ENCODE assay signal across 8 cellular contexts in the genomic region with DNA sequence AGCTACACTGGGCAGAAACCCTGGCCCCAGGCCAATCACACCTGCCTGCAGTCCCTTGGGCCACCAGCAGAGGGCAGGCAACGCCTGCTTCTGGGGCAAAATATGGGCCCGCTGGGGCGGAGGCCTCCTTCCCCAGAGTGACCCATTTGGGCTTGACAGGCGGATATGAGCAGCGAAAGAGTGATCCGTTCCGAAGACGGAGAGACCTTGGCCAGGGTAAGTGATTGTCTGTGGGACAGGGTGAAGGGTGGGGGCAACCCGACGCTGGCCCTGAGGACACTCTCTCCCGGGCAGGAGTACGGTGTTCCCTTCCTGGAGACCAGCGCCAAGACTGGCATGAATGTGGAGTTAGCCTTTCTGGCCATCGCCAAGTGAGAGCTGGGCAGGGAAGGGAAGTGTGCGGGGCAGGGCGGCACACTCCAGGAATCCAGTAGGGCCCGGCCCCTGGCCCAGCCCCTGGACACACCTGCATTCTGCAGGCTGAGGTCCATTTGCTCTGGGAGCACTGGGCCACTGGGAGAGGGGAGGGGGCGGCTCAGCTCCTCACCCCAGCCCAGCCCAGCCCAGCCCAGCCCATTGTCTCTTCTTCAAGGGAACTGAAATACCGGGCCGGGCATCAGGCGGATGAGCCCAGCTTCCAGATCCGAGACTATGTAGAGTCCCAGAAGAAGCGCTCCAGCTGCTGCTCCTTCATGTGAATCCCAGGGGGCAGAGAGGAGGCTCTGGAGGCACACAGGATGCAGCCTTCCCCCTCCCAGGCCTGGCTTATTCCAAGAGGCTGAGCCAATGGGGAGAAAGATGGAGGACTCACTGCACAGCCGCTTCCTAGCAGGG. TPM values are rescaled to one million over a fixed set of nuclear protein-coding genes. Genes with fewer than 3 reads are reported as not detected.
A peak's percentile ranks its signal among the peaks of the same experiment; 100 is the strongest.
DNase-seq lines count a peak whose midpoint lies in the region; ATAC-seq and TF ChIP-seq lines count a peak whose summit lies in the region.

No MANE protein-coding gene starts in this region.

- no peaks in the 10 kb centered on the region for H3K9me3 ChIP-seq in mucosa of descending colon

- H3K36me3 ChIP-seq in mucosa of descending colon (ENCODE audit: low read depth), result no peaks in the 10 kb centered on the region

- H3K4me3 ChIP-seq in mucosa of descending colon, result no peak overlapping the region

- intact Hi-C loops in mucosa of descending colon (cut with DNase I, micrococcal nuclease), result loop anchor here (5.0 kb wide), 1 partner anchor 117 kb away; no protein-coding TSS in a partner anchor

- peak; percentile 100 for TF ChIP-seq CTCF in AG09319 (IDR thresholded peaks at IDR 0.05; ENCODE audit: low read depth, low read length)
- peak; percentile 100 for TF ChIP-seq CTCF in mucosa of descending colon (IDR thresholded peaks at IDR 0.05)

- peak; percentile 16 for DNase-seq in AG09319 (ENCODE audit: extremely low read depth, low read depth)
- peak; percentile 50 for DNase-seq in GOT3 (lab: John Stamatoyannopoulos, UW)
- DNase-seq in NCI-H748 (lab: John Stamatoyannopoulos, UW; ENCODE audit: unreplicated experiment), result peak; percentile 53
- DNase-seq in activated CD8-positive, alpha-beta memory T cell treated with anti-CD3 and anti-CD28 coated beads, Interleukin-2, amount 50 U/mL, for 4 hours, result peak; percentile 85
- peak; percentile 65 for DNase-seq in epidermal melanocyte (ENCODE audit: insufficient read length, low spot score)
- peak; percentile 90 to 98 (median 97) for DNase-seq in mucosa of descending colon
- DNase-seq in stimulated activated CD8-positive, alpha-beta memory T cell treated with anti-CD3 and anti-CD28 coated beads, Interleukin-4, amount 100 ng/mL, for 1 hour (ENCODE audit: low read depth in 2 of 2, low spot score in 1 of 2), result peak; percentile 75

- ATAC-seq in mucosa of descending colon (peak; percentile 65), HG03565 (IDR thresholded peaks at IDR 0.05; ENCODE audit: unreplicated experiment) (no peak)

- H3K4me1 ChIP-seq in mucosa of descending colon (ENCODE audit: low read depth), result peaks cover 24% of the 10 kb centered on the region

RNA-seq across cellular contexts. Expression of a gene that starts 3.5 kb away (rescaled TPM):
- total RNA-seq in mucosa of descending colon, result 100 to 1,000 TPM; 109 to 281 (median 164) TPM

RNA-seq across cellular contexts. Expression of a gene that starts 7.9 kb away (rescaled TPM):
- total RNA-seq in mucosa of descending colon, result 1 to 10 TPM; 4.3 to 9.8 (median 9.0) TPM

RNA-seq across cellular contexts. Expression of a gene that starts 31.2 kb away (rescaled TPM):
- 10 to 100 TPM; 35.8 to 40.6 (median 39.8) TPM for total RNA-seq in mucosa of descending colon

RNA-seq across cellular contexts. Expression of a gene that starts 32.2 kb away (rescaled TPM):
- 1 to 10 TPM; 2.0 TPM for total RNA-seq in mucosa of descending colon

Comparison
In these comparisons a context has a peak if more than half of its experiments do, and no peak if none do; other contexts are left out.
1. DNase-seq: peak in every context shown above with its lines; median percentile 97 in mucosa of descending colon; 85 in activated CD8-positive, alpha-beta memory T cell treated with anti-CD3 and anti-CD28 coated beads, Interleukin-2, amount 50 U/mL, for 4 hours; 75 in stimulated activated CD8-positive, alpha-beta memory T cell treated with anti-CD3 and anti-CD28 coated beads, Interleukin-4, amount 100 ng/mL, for 1 hour; 65 in epidermal melanocyte; 53 in NCI-H748; 50 in GOT3; 16 in AG09319.